ENCODE assay signal across 9 cellular contexts in genomic region chr17:9115446-9116265, GRCh38.
DNase-seq lines count a peak whose midpoint lies in the region; ATAC-seq and TF ChIP-seq lines count a peak whose summit lies in the region.
"Had no signal": no experiment of that assay in that cellular context is flagged by ENCODE, and none has a peak within 500 bp of the region (broad histone marks: within the 10 kb centered on the region; RNA-seq: fewer than 3 reads in every experiment).

No MANE protein-coding gene starts in this region.

- no peaks in the 10 kb centered on the region for H4K20me1 ChIP-seq in smooth muscle cell (ENCODE audit: low read depth)

- ATAC-seq in HG03442 (IDR thresholded peaks at IDR 0.05; ENCODE audit: unreplicated experiment) (no peak), HG03175 (IDR thresholded peaks at IDR 0.05; ENCODE audit: unreplicated experiment) (no peak)

- H3K4me2 ChIP-seq in smooth muscle cell, result peak overlapping the region; percentile 81

- H3K9me3 ChIP-seq in SJSA1 (replicated peaks), result no peaks in the 10 kb centered on the region
- H3K9me3 ChIP-seq in smooth muscle cell (replicated peaks; ENCODE audit: low read depth), result no peaks in the 10 kb centered on the region
- H3K9me3 ChIP-seq: thyroid gland had no signal

- whole genome bisulfite sequencing in smooth muscle cell (ENCODE audit: low lambda C conversion rate), result 9% methylated on average over 39 of the region's 39 CpGs

- no peaks in the 10 kb centered on the region for H3F3A ChIP-seq in smooth muscle cell (ENCODE audit: low read depth)

- H3K27me3 ChIP-seq in SJSA1 (replicated peaks), result no peaks in the 10 kb centered on the region
- peaks cover 7% of the 10 kb centered on the region for H3K27me3 ChIP-seq in smooth muscle cell (ENCODE audit: low read depth)
- H3K27me3 ChIP-seq: thyroid gland had no signal

- DNase-seq in ELF-1 (ENCODE audit: low read depth, low spot score), result peak; percentile 91
- peak; percentile 94 to 97 for DNase-seq in SJSA1 (ENCODE audit: low read depth in 1 of 2, low spot score in 2 of 2)
- peak; percentile 77 for DNase-seq in astrocyte of the hippocampus (ENCODE audit: low read depth, low spot score)
- peak; percentile 75 for DNase-seq in iPS-NIHi11 (ENCODE audit: low spot score)
- DNase-seq in smooth muscle cell (lab: John Stamatoyannopoulos, UW; ENCODE audit: unreplicated experiment), result peak; percentile 32
- DNase-seq in NCI-H345 (lab: John Stamatoyannopoulos, UW), result no peak

- TF ChIP-seq CTCF in smooth muscle cell (IDR thresholded peaks at IDR 0.05; ENCODE audit: borderline replicate concordance, insufficient read depth, poor library complexity, severe bottlenecking), result peak; percentile 8

- H3K4me3 ChIP-seq in SJSA1 (peak overlapping the region; percentile 36), smooth muscle cell (peak overlapping the region; percentile 45)
- H3K4me3 ChIP-seq: thyroid gland had no signal

- H3K4me1 ChIP-seq in SJSA1 (replicated peaks), result peaks cover 29% of the 10 kb centered on the region
- peaks cover 11% of the 10 kb centered on the region for H3K4me1 ChIP-seq in smooth muscle cell (ENCODE audit: low read depth)
- H3K4me1 ChIP-seq: thyroid gland had no signal

- H3K79me2 ChIP-seq in smooth muscle cell (ENCODE audit: low read depth), result no peaks in the 10 kb centered on the region

- H3K36me3 ChIP-seq in SJSA1, result no peaks in the 10 kb centered on the region
- H3K36me3 ChIP-seq in smooth muscle cell (ENCODE audit: low read depth), result no peaks in the 10 kb centered on the region
- H3K36me3 ChIP-seq: thyroid gland had no signal

- H2AFZ ChIP-seq in smooth muscle cell (ENCODE audit: low read depth), result peak overlapping the region; percentile 28

- H3K9ac ChIP-seq in smooth muscle cell (ENCODE audit: low read depth), result peak overlapping the region; percentile 37

- H3K27ac ChIP-seq in SJSA1, result peak overlapping the region; percentile 97
- peak overlapping the region; percentile 30 for H3K27ac ChIP-seq in smooth muscle cell (ENCODE audit: low read depth)
